ENCODE assay signal across 20 cellular contexts in the genomic region with DNA sequence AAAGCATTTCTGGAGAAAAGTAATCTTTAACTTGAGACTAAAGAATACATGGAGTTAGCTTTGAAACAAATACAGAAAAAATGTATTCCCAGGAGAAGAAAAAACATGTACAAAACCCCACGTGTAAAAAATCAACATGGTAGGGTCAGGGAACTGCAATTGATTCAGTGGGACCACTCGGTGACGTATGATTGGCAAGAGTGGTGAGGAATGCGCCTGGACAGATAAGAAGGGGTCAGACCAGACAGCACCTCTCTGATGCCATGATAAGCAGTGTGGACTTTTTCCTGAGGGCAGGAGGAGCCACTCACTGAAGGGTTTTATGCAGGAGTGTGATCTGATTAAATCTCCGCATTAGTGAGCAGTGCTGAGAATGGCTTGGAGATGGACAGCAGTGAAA.
DNase-seq lines count a peak whose midpoint lies in the region; ATAC-seq and TF ChIP-seq lines count a peak whose summit lies in the region.
"Had no signal": no experiment of that assay in that cellular context is flagged by ENCODE, and none has a peak within 500 bp of the region (broad histone marks: within the 10 kb centered on the region; RNA-seq: fewer than 3 reads in every experiment).

No MANE protein-coding gene starts in this region.

- H3F3A ChIP-seq in smooth muscle cell (ENCODE audit: low read depth) (no peaks in the 10 kb centered on the region), PC-3 (ENCODE audit: low read length, unreplicated experiment) (no peaks in the 10 kb centered on the region)

- no peak overlapping the region for H2AFZ ChIP-seq in smooth muscle cell (ENCODE audit: low read depth)
- H2AFZ ChIP-seq in PC-3 (ENCODE audit: low read length): no peak overlapping the region
- H2AFZ ChIP-seq: GM23338 had no signal

- TF ChIP-seq CTCF in MCF 10A (IDR thresholded peaks at IDR 0.05; ENCODE audit: unreplicated experiment): no peak
- no peak for TF ChIP-seq CTCF in breast epithelium (IDR thresholded peaks at IDR 0.05)
- TF ChIP-seq CTCF in liver (IDR thresholded peaks at IDR 0.05; ENCODE audit: low read depth, low read length, missing input control): no peak
- no peak for TF ChIP-seq CTCF in smooth muscle cell (IDR thresholded peaks at IDR 0.05; ENCODE audit: borderline replicate concordance, insufficient read depth, poor library complexity, severe bottlenecking)
- TF ChIP-seq CTCF in tibial nerve (IDR thresholded peaks at IDR 0.05): no peak
- no peak for TF ChIP-seq CTCF in PC-3 (conservative IDR thresholded peaks at IDR 0.05; ENCODE audit: low read depth, low read length)

- H3K36me3 Mint-ChIP-seq in MCF 10A (ENCODE audit: insufficient read depth, unreplicated experiment): no peaks in the 10 kb centered on the region

- H3K79me2 ChIP-seq in smooth muscle cell (ENCODE audit: low read depth) (no peaks in the 10 kb centered on the region), PC-3 (ENCODE audit: low read length) (no peaks in the 10 kb centered on the region)

- H3K27me3 ChIP-seq in breast epithelium: no peaks in the 10 kb centered on the region
- no peaks in the 10 kb centered on the region for H3K27me3 ChIP-seq in liver (ENCODE audit: control insufficient read depth in 4 of 4, insufficient read depth in 4 of 4, low read length in 3 of 4)
- peaks cover 4% of the 10 kb centered on the region for H3K27me3 ChIP-seq in smooth muscle cell (ENCODE audit: low read depth)
- no peaks in the 10 kb centered on the region for H3K27me3 ChIP-seq in tibial nerve
- H3K27me3 ChIP-seq in PC-3 (ENCODE audit: low read length): peaks cover 3% of the 10 kb centered on the region; the same call in 1 of the 2 replicates
- H3K27me3 ChIP-seq: BE2C had no signal

- TF ChIP-seq EP300 in tibial nerve (IDR thresholded peaks at IDR 0.05): no peak

- H4K20me1 ChIP-seq in smooth muscle cell (ENCODE audit: low read depth) (no peaks in the 10 kb centered on the region), PC-3 (ENCODE audit: low read length) (no peaks in the 10 kb centered on the region)

- intact Hi-C loops in MCF 10A (cut with micrococcal nuclease): no loop called here
- intact Hi-C loops in breast epithelium (cut with DNase I; ENCODE audit: low total_unique reads): no loop called here
- intact Hi-C loops in PC-3 (cut with micrococcal nuclease): no loop called here

- WGBS in liver: 31% methylated on average over 5 of the region's 5 CpGs
- 57% methylated on average over 5 of the region's 5 CpGs for WGBS in smooth muscle cell (ENCODE audit: low lambda C conversion rate)
- WGBS in tibial nerve, 2 donors: 73 to 79% methylated on average over 5 of the region's 5 CpGs

- H3K27me3 Mint-ChIP-seq in MCF 10A (ENCODE audit: insufficient read depth, unreplicated experiment): no peaks in the 10 kb centered on the region

- no peaks in the 10 kb centered on the region for H3K9me3 Mint-ChIP-seq in MCF 10A (ENCODE audit: unreplicated experiment)
- H3K9me3 Mint-ChIP-seq: GM23338 had no signal

- peak overlapping the region; percentile 78 for H3K27ac Mint-ChIP-seq in MCF 10A (ENCODE audit: low read depth, unreplicated experiment)
- H3K27ac Mint-ChIP-seq: CD4-positive, alpha-beta T cell; GM23338 had no signal

- H3K4me1 Mint-ChIP-seq in MCF 10A (ENCODE audit: insufficient read depth, unreplicated experiment): peaks cover 29% of the 10 kb centered on the region

- H3K36me3 ChIP-seq in breast epithelium: no peaks in the 10 kb centered on the region
- no peaks in the 10 kb centered on the region for H3K36me3 ChIP-seq in liver (ENCODE audit: control insufficient read depth in 4 of 4, insufficient read depth in 3 of 4, low read depth in 1 of 4, low read length in 3 of 4)
- no peaks in the 10 kb centered on the region for H3K36me3 ChIP-seq in smooth muscle cell (ENCODE audit: low read depth)
- no peaks in the 10 kb centered on the region for H3K36me3 ChIP-seq in tibial nerve
- H3K36me3 ChIP-seq in PC-3 (ENCODE audit: low read depth, low read length): no peaks in the 10 kb centered on the region
- H3K36me3 ChIP-seq: BE2C had no signal

- TF ChIP-seq RAD21 in liver (IDR thresholded peaks at IDR 0.05): peak; percentile 53 to 61

- DNase-seq in MCF 10A (ENCODE audit: unreplicated experiment) (no peak), breast epithelium (ENCODE audit: low spot score in 2 of 2) (no peak), epithelial cell of prostate (ENCODE audit: low read depth, low spot score) (no peak), smooth muscle cell (lab: John Stamatoyannopoulos, UW; ENCODE audit: unreplicated experiment) (no peak), tibial nerve (ENCODE audit: low spot score in 2 of 2) (no peak), PC-3 (no peak), NCI-H226 (no peak)
- DNase-seq: 8988T; BE2C; CD4-positive, alpha-beta T cell; NCI-H1048; NCI-H1436 treated with DMSO at 0.1 percent for 48 hours; NCI-H2029 treated with DMSO at 0.1 percent for 48 hours; NCI-H510A; SHP77 had no signal

- TF ChIP-seq POLR2A in breast epithelium (IDR thresholded peaks at IDR 0.05) (no peak), tibial nerve (IDR thresholded peaks at IDR 0.05) (no peak)

- no peak overlapping the region for H3K4me2 ChIP-seq in smooth muscle cell
- H3K4me2 ChIP-seq in PC-3 (ENCODE audit: low read length): no peak overlapping the region
- H3K4me2 ChIP-seq: GM23338, KMS-11 had no signal

- CTCF ChIA-PET in MCF 10A (lab: Yijun Ruan, JAX) (interaction anchor here (1.4 kb wide), 1 partner anchor 11 kb away, joined by 6 read pairs; no protein-coding TSS in a partner anchor), PC-3 (lab: Charles Lee) (no interaction called here)

- no peak overlapping the region for H3K4me3 Mint-ChIP-seq in MCF 10A (ENCODE audit: unreplicated experiment)
- H3K4me3 Mint-ChIP-seq: CD4-positive, alpha-beta T cell; GM23338 had no signal

- H3K9ac ChIP-seq in liver (ENCODE audit: low read depth in 1 of 2, low read length in 2 of 2) (peak overlapping the region in 1 of 2 donors; percentile 63), smooth muscle cell (ENCODE audit: low read depth) (no peak overlapping the region), PC-3 (ENCODE audit: low read length) (no peak overlapping the region)
- H3K9ac ChIP-seq: KMS-11 had no signal

- no peaks in the 10 kb centered on the region for H3K4me1 ChIP-seq in breast epithelium
- H3K4me1 ChIP-seq in liver (ENCODE audit: control insufficient read depth in 4 of 4, insufficient read depth in 4 of 4, low read length in 3 of 4): peaks cover 7 to 79% (median 66%) of the 10 kb centered on the region in 4 donors
- H3K4me1 ChIP-seq in smooth muscle cell (ENCODE audit: low read depth): no peaks in the 10 kb centered on the region
- no peaks in the 10 kb centered on the region for H3K4me1 ChIP-seq in tibial nerve
- no peaks in the 10 kb centered on the region for H3K4me1 ChIP-seq in PC-3 (ENCODE audit: insufficient read depth, low read length)
- H3K4me1 ChIP-seq: BE2C had no signal

- H3K4me3 ChIP-seq in breast epithelium: no peak overlapping the region
- H3K4me3 ChIP-seq in liver (ENCODE audit: low read depth in 1 of 3, low read length in 3 of 3): no peak overlapping the region
- H3K4me3 ChIP-seq in smooth muscle cell: no peak overlapping the region
- H3K4me3 ChIP-seq in tibial nerve: no peak overlapping the region
- H3K4me3 ChIP-seq in PC-3 (ENCODE audit: low read length): no peak overlapping the region
- H3K4me3 ChIP-seq: GM23338 had no signal

- no peak for ATAC-seq in PC-3
- ATAC-seq: GM23338, HCT116, Panc1 had no signal

- POLR2A ChIA-PET in MCF 10A (lab: Yijun Ruan, JAX): interaction anchor here (0.6 to 2.3 kb wide), 5 partner anchors 9 to 19 kb away, joined by 3 to 7 read pairs (median 4); no protein-coding TSS in a partner anchor
- POLR2A ChIA-PET in PC-3 (lab: Charles Lee; ENCODE audit: unreplicated experiment): no interaction called here

- H3K27ac ChIP-seq in breast epithelium: no peak overlapping the region
- H3K27ac ChIP-seq in epithelial cell of prostate: peak overlapping the region; percentile 73
- H3K27ac ChIP-seq in liver (ENCODE audit: low read depth in 1 of 2, low read length in 2 of 2): peak overlapping the region; percentile 78 to 90
- peak overlapping the region; percentile 65 for H3K27ac ChIP-seq in smooth muscle cell (ENCODE audit: low read depth)
- no peak overlapping the region for H3K27ac ChIP-seq in tibial nerve
- H3K27ac ChIP-seq in PC-3 (ENCODE audit: low read length): no peak overlapping the region
- H3K27ac ChIP-seq: KMS-11 had no signal

- no peaks in the 10 kb centered on the region for H3K9me2 ChIP-seq in PC-3 (replicated peaks; ENCODE audit: low read length)

- no peaks in the 10 kb centered on the region for H3K9me3 ChIP-seq in breast epithelium
- no peaks in the 10 kb centered on the region for H3K9me3 ChIP-seq in liver (ENCODE audit: control insufficient read depth in 4 of 4, low read length in 3 of 4)
- H3K9me3 ChIP-seq in smooth muscle cell (replicated peaks; ENCODE audit: low read depth): no peaks in the 10 kb centered on the region
- H3K9me3 ChIP-seq in tibial nerve: no peaks in the 10 kb centered on the region
- H3K9me3 ChIP-seq in PC-3 (ENCODE audit: low read length): no peaks in the 10 kb centered on the region
- H3K9me3 ChIP-seq: BE2C had no signal

- BruUV-seq in MCF 10A (replicated peaks; lab: Mats Ljungman, UMichigan) (no TSS peak), PC-3 (replicated peaks; lab: Mats Ljungman, UMichigan) (no TSS peak)

TF ChIP-seq in liver, 16 proteins besides CTCF, POLR2A, EP300 and RAD21 (continues in another document):
- peak; percentile 64 for TF ChIP-seq YY1 (IDR thresholded peaks at IDR 0.05)
- TF ChIP-seq JUND (IDR thresholded peaks at IDR 0.05): peak; percentile 79 to 86
- TF ChIP-seq, protein P1, sequence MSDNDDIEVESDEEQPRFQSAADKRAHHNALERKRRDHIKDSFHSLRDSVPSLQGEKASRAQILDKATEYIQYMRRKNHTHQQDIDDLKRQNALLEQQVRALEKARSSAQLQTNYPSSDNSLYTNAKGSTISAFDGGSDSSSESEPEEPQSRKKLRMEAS (IDR thresholded peaks at IDR 0.05): peak; percentile 80
- peak; percentile 88 to 91 for TF ChIP-seq RXRA (IDR thresholded peaks at IDR 0.05)
- peak; percentile 85 for TF ChIP-seq FOXA1 (IDR thresholded peaks at IDR 0.05)
- TF ChIP-seq, protein P2, sequence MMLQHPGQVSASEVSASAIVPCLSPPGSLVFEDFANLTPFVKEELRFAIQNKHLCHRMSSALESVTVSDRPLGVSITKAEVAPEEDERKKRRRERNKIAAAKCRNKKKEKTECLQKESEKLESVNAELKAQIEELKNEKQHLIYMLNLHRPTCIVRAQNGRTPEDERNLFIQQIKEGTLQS (IDR thresholded peaks at IDR 0.05): no peak
- TF ChIP-seq EGR1 (IDR thresholded peaks at IDR 0.05; ENCODE audit: low read depth in 2 of 2): peak in 1 of 2 donors; percentile 54
- peak in 1 of 2 donors; percentile 17 for TF ChIP-seq GABPA (IDR thresholded peaks at IDR 0.05 in 1 of 2, conservative IDR thresholded peaks at IDR 0.05 in 1 of 2)
- peak; percentile 94 to 98 for TF ChIP-seq HNF4A (conservative IDR thresholded peaks at IDR 0.05)

Comparison
In these comparisons a context has a peak if more than half of its experiments do, and no peak if none do; other contexts are left out.
1. H3K27ac ChIP-seq: peak in epithelial cell of prostate (single experiment), liver (2 of 2) and smooth muscle cell (single experiment); none in breast epithelium (0 of 2), tibial nerve (0 of 4) and PC-3 (single experiment).